3 cellular contexts compared by ENCODE assay signal in genomic region chr12:9440428-9440827, GRCh38.
DNase-seq lines count a peak whose midpoint lies in the region; ATAC-seq and FAIRE-seq lines count a peak whose summit lies in the region.
"Not testable (repeated sequence)": the region's sequence is repeated elsewhere in the genome, so short reads cannot be mapped to it uniquely, and the experiment has no call there.

No MANE protein-coding gene starts in this region.

- FAIRE-seq in urothelium cell line (lab: Jason Lieb, UNC): peak; percentile 89

- DNase-seq in sciatic nerve (ENCODE audit: low spot score); urothelium cell line (ENCODE audit: low spot score): not testable (repeated sequence)

- intact Hi-C loops in sciatic nerve (cut with DNase I): not testable (repeated sequence)

- ATAC-seq in esophagus mucosa (peak; percentile 92), sciatic nerve (peak; percentile 14)
